ENCODE assay signal across 8 cellular contexts in genomic region chr16:46386840-46387498, GRCh38.
DNase-seq lines count a peak whose midpoint lies in the region; ATAC-seq and TF ChIP-seq lines count a peak whose summit lies in the region.
"Not testable (repeated sequence)": the region's sequence is repeated elsewhere in the genome, so short reads cannot be mapped to it uniquely, and the experiment has no call there.

No MANE protein-coding gene starts in this region.

- not testable (repeated sequence) for H3K36me3 ChIP-seq in psoas muscle (ENCODE audit: insufficient read depth in 1 of 2, low read depth in 1 of 2)

- TF ChIP-seq CTCF in psoas muscle (IDR thresholded peaks at IDR 0.05): not testable (repeated sequence)

- H3K27ac ChIP-seq in psoas muscle: not testable (repeated sequence)

- H3K9me3 ChIP-seq in psoas muscle: peaks cover 17% of the 10 kb centered on the region

- H3K4me3 ChIP-seq in psoas muscle: not testable (repeated sequence)

- DNase-seq in A172 (ENCODE audit: low spot score): peak; percentile 31
- peak; percentile 47 to 53 for DNase-seq in activated CD4-positive, alpha-beta T cell treated with anti-CD3 and anti-CD28 coated beads for 4 hours
- DNase-seq in central memory CD4-positive, alpha-beta T cell: peak; percentile 66
- peak; percentile 37 for DNase-seq in kidney tubule cell (ENCODE audit: low spot score)
- DNase-seq in psoas muscle: not testable (repeated sequence)

- H3K4me1 ChIP-seq in psoas muscle: not testable (repeated sequence)

- ATAC-seq in GM18909 (IDR thresholded peaks at IDR 0.05; ENCODE audit: poor library complexity, unreplicated experiment) (peak; percentile 13), HG02571 (IDR thresholded peaks at IDR 0.05; ENCODE audit: unreplicated experiment) (peak; percentile 4), HG03432 (IDR thresholded peaks at IDR 0.05; ENCODE audit: unreplicated experiment) (peak; percentile 7), psoas muscle (peak; percentile 10 to 15 (median 13))

- H3K27me3 ChIP-seq in psoas muscle (ENCODE audit: insufficient read depth in 3 of 3, low read length in 2 of 3): not testable (repeated sequence)

- 67 to 69% (median 67%) methylated on average over 23 of the region's 23 CpGs for WGBS in psoas muscle, 3 donors

- intact Hi-C loops in psoas muscle (cut with DNase I): not testable (repeated sequence)
